ENCODE assay signal across 8 cellular contexts in the genomic region with DNA sequence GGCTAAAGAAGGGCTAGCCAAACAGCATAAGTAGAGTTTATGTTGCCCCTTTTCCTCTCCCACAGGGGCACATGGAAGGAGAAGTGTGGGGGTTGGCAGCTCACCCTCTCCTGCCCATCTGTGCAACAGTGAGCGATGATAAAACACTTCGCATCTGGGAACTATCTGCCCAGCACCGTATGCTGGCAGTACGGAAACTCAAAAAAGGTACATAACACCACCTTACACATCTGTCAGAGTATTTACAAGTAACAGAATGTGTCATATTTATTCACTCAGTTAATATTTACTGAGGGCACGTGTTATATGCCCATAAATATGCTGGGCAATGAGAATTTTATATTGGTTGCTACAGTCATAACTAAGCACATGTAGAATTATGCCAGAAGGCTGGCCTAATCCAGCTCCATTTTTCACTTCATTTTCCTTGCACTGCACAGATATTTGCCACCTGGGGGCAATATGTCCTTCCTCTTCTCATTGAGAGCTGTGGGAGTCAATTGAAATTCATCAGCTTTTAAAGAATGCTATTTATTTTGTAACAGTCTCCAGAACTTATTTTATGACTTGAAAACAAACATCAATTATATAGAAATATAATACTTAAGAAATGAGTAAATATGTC.
DNase-seq lines count a peak whose midpoint lies in the region; ATAC-seq and TF ChIP-seq lines count a peak whose summit lies in the region.

No MANE protein-coding gene starts in this region.

- peak; percentile 63 for DNase-seq in NCI-H82 (lab: John Stamatoyannopoulos, UW)
- no peak for DNase-seq in NCI-H82 treated with DMSO at 0.1 percent for 48 hours (lab: John Stamatoyannopoulos, UW; ENCODE audit: unreplicated experiment)
- peak; percentile 20 for DNase-seq in NCI-H2107 (lab: John Stamatoyannopoulos, UW)
- DNase-seq in cerebellar nuclear complex (lab: John Stamatoyannopoulos, UW), result peak; percentile 5 to 37
- DNase-seq in lung (ENCODE audit: low spot score), result no peak
- no peak for DNase-seq in activated T-cell treated with anti-CD3 and anti-CD28 coated beads, Interleukin-2, amount 50 U/mL, for 48 hours
- no peak for DNase-seq in activated T-cell treated with anti-CD3 and anti-CD28 coated beads, Interleukin-2, amount 50 U/mL, for 1 hour

- H3K27ac ChIP-seq in lung (ENCODE audit: low read depth in 1 of 2, low read length in 1 of 2), result no peak overlapping the region

- H3K9me3 ChIP-seq in lung (ENCODE audit: control insufficient read depth in 2 of 2, insufficient read depth in 1 of 2, low read length in 1 of 2), result peaks cover 0 to 5% of the 10 kb centered on the region in 2 donors

- H3K27me3 ChIP-seq in lung (ENCODE audit: control insufficient read depth, insufficient read depth), result no peaks in the 10 kb centered on the region

- H3K4me1 ChIP-seq in lung (ENCODE audit: control insufficient read depth in 2 of 2, insufficient read depth in 2 of 2, low read length in 2 of 2), result no peaks in the 10 kb centered on the region

- ATAC-seq in lung (ENCODE audit: insufficient read depth, low FRiP score) (peak; percentile 53), HG02763 (IDR thresholded peaks at IDR 0.05; ENCODE audit: unreplicated experiment) (no peak)

- H3K36me3 ChIP-seq in lung (ENCODE audit: control insufficient read depth in 2 of 2, insufficient read depth in 2 of 2, low read length in 2 of 2), result no peaks in the 10 kb centered on the region

- TF ChIP-seq CTCF in lung (IDR thresholded peaks at IDR 0.05; ENCODE audit: control extremely low read depth, extremely low read depth), result peak; percentile 29

- no peak overlapping the region for H3K4me3 ChIP-seq in lung

- 89 to 94% methylated on average over 5 of the region's 5 CpGs for WGBS in lung, 2 donors

Comparison
In these comparisons a context has a peak if more than half of its experiments do, and no peak if none do; other contexts are left out.
1. DNase-seq: peak in NCI-H82 (single experiment), NCI-H2107 (single experiment) and cerebellar nuclear complex (2 of 2); none in NCI-H82 treated with DMSO at 0.1 percent for 48 hours (single experiment), lung (single experiment), activated T-cell treated with anti-CD3 and anti-CD28 coated beads, Interleukin-2, amount 50 U/mL, for 48 hours (0 of 2) and activated T-cell treated with anti-CD3 and anti-CD28 coated beads, Interleukin-2, amount 50 U/mL, for 1 hour (single experiment).